ENCODE assay signal across 8 cellular contexts in genomic region chr7:114048386-114049235, GRCh38.
DNase-seq lines count a peak whose midpoint lies in the region; ATAC-seq, FAIRE-seq and TF ChIP-seq lines count a peak whose summit lies in the region.

No MANE protein-coding gene starts in this region.

- H3K9me2 ChIP-seq in HCT116 (ENCODE audit: insufficient read depth) = no peaks in the 10 kb centered on the region

- no peak for FAIRE-seq in GM12891 (lab: Jason Lieb, UNC)

- peak overlapping the region; percentile 92 for H2AFZ ChIP-seq in HCT116 (ENCODE audit: low read depth, low read length, poor library complexity, severe bottlenecking)

- H3K27ac ChIP-seq in HCT116 (ENCODE audit: low read depth, low read length) (0 out of 2 replicates have a peak overlapping the region, but pooled peaks have one; percentile 3), RWPE2 (ENCODE audit: poor library complexity, severe bottlenecking) (no peak overlapping the region)

- H3K9me3 Mint-ChIP-seq in stimulated activated memory B cell treated with anti-CD40 and anti-IgM and Interleukin-4, amounts not matched to agents 10 μg/mL and 1 μg/mL and 100 μg/mL, for 72 hours = no peaks in the 10 kb centered on the region

- H3K79me2 ChIP-seq in HCT116 (ENCODE audit: insufficient read depth, low read length) = no peaks in the 10 kb centered on the region

- H3K9ac ChIP-seq in HCT116 (ENCODE audit: low read length) = no peak overlapping the region

- H3K4me3 ChIP-seq in BJ (ENCODE audit: low read depth, low read length) = 0 out of 2 replicates have a peak overlapping the region, but pooled peaks have one; percentile 9
- H3K4me3 ChIP-seq in HCT116 (replicated peaks in 1 of 2; ENCODE audit: low read depth in 1 of 2, low read length in 2 of 2) = peak overlapping the region; percentile 32 to 58
- peak overlapping the region; percentile 5 for H3K4me3 ChIP-seq in RWPE2 (ENCODE audit: severe bottlenecking)
- peak overlapping the region; percentile 25 for H3K4me3 ChIP-seq in epithelial cell of proximal tubule (ENCODE audit: low read depth, low read length)
- H3K4me3 ChIP-seq in HAP-1 = no peak overlapping the region

- no peaks in the 10 kb centered on the region for H3K36me3 Mint-ChIP-seq in stimulated activated memory B cell treated with anti-CD40 and anti-IgM and Interleukin-4, amounts not matched to agents 10 μg/mL and 1 μg/mL and 100 μg/mL, for 72 hours

- H3K9me3 ChIP-seq in HCT116 (ENCODE audit: control insufficient read depth in 1 of 2, insufficient read depth in 1 of 2, low read depth in 1 of 2, low read length in 2 of 2) (no peaks in the 10 kb centered on the region), RWPE2 (ENCODE audit: severe bottlenecking) (no peaks in the 10 kb centered on the region), HAP-1 (no peaks in the 10 kb centered on the region)

- no peaks in the 10 kb centered on the region for H4K20me1 ChIP-seq in HCT116 (ENCODE audit: insufficient read depth)

- H3K4me1 ChIP-seq in HCT116 (ENCODE audit: control insufficient read depth in 1 of 2, insufficient read depth in 2 of 2, low read length in 2 of 2) (peaks cover 0 to 15% of the 10 kb centered on the region in 2 experiments; a peak in 2 of 4 replicates), RWPE2 (ENCODE audit: insufficient read depth, poor library complexity, severe bottlenecking) (no peaks in the 10 kb centered on the region), HAP-1 (no peaks in the 10 kb centered on the region)

- in situ Hi-C loops in HAP-1 (cut with MboI; ENCODE audit: low sequenced_read_pairs) = no loop called here

- H3K27ac Mint-ChIP-seq in stimulated activated memory B cell treated with anti-CD40 and anti-IgM and Interleukin-4, amounts not matched to agents 10 μg/mL and 1 μg/mL and 100 μg/mL, for 72 hours = no peak overlapping the region

- ATAC-seq in HCT116 = peak; percentile 80
- ATAC-seq in RWPE2 (ENCODE audit: low read depth) = peak; percentile 61
- ATAC-seq in stimulated activated memory B cell treated with anti-CD40 and anti-IgM and Interleukin-4, amounts not matched to agents 10 μg/mL and 1 μg/mL and 100 μg/mL, for 72 hours = peak; percentile 24
- ATAC-seq in GM21825 (IDR thresholded peaks at IDR 0.05; ENCODE audit: unreplicated experiment) = no peak

- peak overlapping the region; percentile 87 for H3K4me2 ChIP-seq in HCT116 (ENCODE audit: low read length)

- CTCF ChIA-PET in BJ (lab: Yijun Ruan, JAX) = interaction anchor here (0.8 kb wide), 1 partner anchor 21 kb away, joined by 3 read pairs; no protein-coding TSS in a partner anchor
- CTCF ChIA-PET in HCT116 (lab: Charles Lee) = no interaction called here

- peaks cover 47% of the 10 kb centered on the region for H3K4me1 Mint-ChIP-seq in stimulated activated memory B cell treated with anti-CD40 and anti-IgM and Interleukin-4, amounts not matched to agents 10 μg/mL and 1 μg/mL and 100 μg/mL, for 72 hours

- DNase-seq in BJ (ENCODE audit: low read depth) (no peak), HCT116 (ENCODE audit: low read depth, low spot score) (no peak), RWPE2 (ENCODE audit: low spot score) (no peak), epithelial cell of proximal tubule (ENCODE audit: low read depth) (peak; percentile 38), GM12891 (ENCODE audit: insufficient read length, low spot score) (no peak), HAP-1 (ENCODE audit: low spot score in 2 of 2) (no peak)

- intact Hi-C loops in HCT116 (cut with micrococcal nuclease) = no loop called here

- H3K27me3 Mint-ChIP-seq in stimulated activated memory B cell treated with anti-CD40 and anti-IgM and Interleukin-4, amounts not matched to agents 10 μg/mL and 1 μg/mL and 100 μg/mL, for 72 hours = no peaks in the 10 kb centered on the region

- RAD21 ChIA-PET in HCT116 (lab: Charles Lee; ENCODE audit: low non-redundant PET in 1 of 2, low total read pairs in 2 of 2, uncharacterized antibody in 2 of 2, unreplicated experiment in 2 of 2) = no interaction called here

- H3K27me3 ChIP-seq in BJ (ENCODE audit: control insufficient read depth, insufficient read depth, low read length) (no peaks in the 10 kb centered on the region), HCT116 (ENCODE audit: insufficient read depth, low read length) (no peaks in the 10 kb centered on the region), RWPE2 (ENCODE audit: insufficient read depth, poor library complexity, severe bottlenecking) (no peaks in the 10 kb centered on the region), HAP-1 (ENCODE audit: low read depth) (no peaks in the 10 kb centered on the region)

- H3K36me3 ChIP-seq in BJ (ENCODE audit: control insufficient read depth, insufficient read depth, low read length) (no peaks in the 10 kb centered on the region), HCT116 (ENCODE audit: control insufficient read depth in 1 of 2, insufficient read depth in 2 of 2, low read length in 2 of 2) (no peaks in the 10 kb centered on the region), RWPE2 (ENCODE audit: low read depth) (no peaks in the 10 kb centered on the region), HAP-1 (replicated peaks) (no peaks in the 10 kb centered on the region)

- TF ChIP-seq POLR2A in HCT116 (IDR thresholded peaks at IDR 0.05; ENCODE audit: borderline replicate concordance, extremely low read depth, insufficient read depth, insufficient read length) (no peak), GM12891 (IDR thresholded peaks at IDR 0.05; ENCODE audit: low read depth, low read length) (no peak)

- TF ChIP-seq CTCF in BJ (IDR thresholded peaks at IDR 0.05; ENCODE audit: insufficient read depth, low read depth, low read length) = no peak
- no peak for TF ChIP-seq CTCF in HCT116 (IDR thresholded peaks at IDR 0.05 in 2 of 3, conservative IDR thresholded peaks at IDR 0.05 in 1 of 3; ENCODE audit: borderline replicate concordance in 1 of 3, insufficient read depth in 1 of 3, low read depth in 2 of 3, low read length in 2 of 3)
- no peak for TF ChIP-seq CTCF in RWPE2 (IDR thresholded peaks at IDR 0.05; ENCODE audit: poor library complexity, severe bottlenecking)
- no peak for TF ChIP-seq CTCF in epithelial cell of proximal tubule (conservative IDR thresholded peaks at IDR 0.05; ENCODE audit: low read depth, low read length)

- BruUV-seq in HCT116 (replicated peaks; lab: Mats Ljungman, UMichigan) = no TSS peak

- POLR2A ChIA-PET in BJ (lab: Charles Lee) = no interaction called here
- POLR2A ChIA-PET in HCT116 (lab: Charles Lee) = no interaction called here

- peak overlapping the region; percentile 64 for H3K4me3 Mint-ChIP-seq in stimulated activated memory B cell treated with anti-CD40 and anti-IgM and Interleukin-4, amounts not matched to agents 10 μg/mL and 1 μg/mL and 100 μg/mL, for 72 hours

- TF ChIP-seq RAD21 in HCT116 (IDR thresholded peaks at IDR 0.05; ENCODE audit: low read depth) = no peak

TF ChIP-seq in HCT116, 20 proteins besides CTCF, POLR2A, EP300 and RAD21:
- no peak for TF ChIP-seq ELF1 (IDR thresholded peaks at IDR 0.05; ENCODE audit: borderline replicate concordance, low read depth)
- 0 out of 2 replicates have a peak, but pooled peaks have one; percentile 18 for TF ChIP-seq MAX (IDR thresholded peaks at IDR 0.05)
- TF ChIP-seq EZH2phosphoT487 (IDR thresholded peaks at IDR 0.05; ENCODE audit: borderline replicate concordance) = no peak

TF ChIP-seq in GM12891, 5 proteins besides CTCF, POLR2A, EP300 and RAD21:
- TF ChIP-seq POU2F2 (IDR thresholded peaks at IDR 0.05; ENCODE audit: low read depth, low read length) = no peak
- TF ChIP-seq SPI1 (IDR thresholded peaks at IDR 0.05; ENCODE audit: low read depth, low read length) = no peak
- TF ChIP-seq POLR2AphosphoS5 (IDR thresholded peaks at IDR 0.05; ENCODE audit: low read depth, low read length) = no peak
- TF ChIP-seq TAF1 (IDR thresholded peaks at IDR 0.05; ENCODE audit: low read depth, low read length) = no peak
